In the genomic region with DNA sequence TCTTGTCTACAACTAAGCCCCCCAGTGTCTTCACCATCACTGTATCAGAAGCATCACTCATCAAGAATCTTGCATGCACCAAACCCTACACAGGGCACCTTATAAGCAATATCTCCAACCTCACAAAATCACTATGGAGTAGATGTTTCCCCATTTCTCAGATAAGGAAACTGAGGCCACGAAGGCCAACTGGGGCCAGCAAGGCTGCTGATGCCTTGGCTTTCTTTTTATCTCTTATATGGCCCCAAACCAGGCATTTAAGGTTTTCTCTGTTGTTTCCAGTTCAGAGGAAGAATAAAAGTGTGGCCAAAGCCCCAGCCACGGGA, we compare ENCODE assay signal across 2 cellular contexts.
TF ChIP-seq lines count a peak whose summit lies in the region.

No MANE protein-coding gene starts in this region.

TF ChIP-seq in HepG2, 621 proteins besides CTCF, POLR2A, EP300 and RAD21:
- no peak for TF ChIP-seq ZNF543 (CRISPR knock-in tag; IDR thresholded peaks at IDR 0.05)
- no peak for TF ChIP-seq ELK4 (CRISPR knock-in tag; IDR thresholded peaks at IDR 0.05; ENCODE audit: borderline replicate concordance)
- no peak for TF ChIP-seq NFE2L1 (CRISPR knock-in tag; IDR thresholded peaks at IDR 0.05; ENCODE audit: borderline replicate concordance)
- TF ChIP-seq ONECUT2 (CRISPR knock-in tag; IDR thresholded peaks at IDR 0.05) = no peak
- TF ChIP-seq FOXO1 (CRISPR knock-in tag; IDR thresholded peaks at IDR 0.05) = no peak
- no peak for TF ChIP-seq ZFP36L1 (CRISPR knock-in tag; IDR thresholded peaks at IDR 0.05)
- no peak for TF ChIP-seq ZNF382 (CRISPR knock-in tag; IDR thresholded peaks at IDR 0.05; ENCODE audit: borderline replicate concordance)
- no peak for TF ChIP-seq ZFX (CRISPR knock-in tag; IDR thresholded peaks at IDR 0.05; ENCODE audit: low read depth)
- TF ChIP-seq ZNF629 (CRISPR knock-in tag; conservative IDR thresholded peaks at IDR 0.05) = peak; percentile 64

TF ChIP-seq in K562, 482 proteins besides CTCF, POLR2A, EP300 and RAD21:
- TF ChIP-seq, protein P1, sequence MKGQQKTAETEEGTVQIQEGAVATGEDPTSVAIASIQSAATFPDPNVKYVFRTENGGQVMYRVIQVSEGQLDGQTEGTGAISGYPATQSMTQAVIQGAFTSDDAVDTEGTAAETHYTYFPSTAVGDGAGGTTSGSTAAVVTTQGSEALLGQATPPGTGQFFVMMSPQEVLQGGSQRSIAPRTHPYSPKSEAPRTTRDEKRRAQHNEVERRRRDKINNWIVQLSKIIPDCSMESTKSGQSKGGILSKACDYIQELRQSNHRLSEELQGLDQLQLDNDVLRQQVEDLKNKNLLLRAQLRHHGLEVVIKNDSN (CRISPR knock-in tag; IDR thresholded peaks at IDR 0.05) = no peak
- TF ChIP-seq ADNP (tag; IDR thresholded peaks at IDR 0.05) (0 out of 2 replicates have a peak, but pooled peaks have one; percentile 38), RBM25 (IDR thresholded peaks at IDR 0.05; ENCODE audit: low read depth, low read length, severe bottlenecking) (peak; percentile 71), E4F1 (CRISPR knock-in tag; IDR thresholded peaks at IDR 0.05; ENCODE audit: borderline replicate concordance) (no peak), CHD4 (IDR thresholded peaks at IDR 0.05; ENCODE audit: insufficient read depth, insufficient replicate concordance, low read depth, low read length, poor library complexity, severe bottlenecking) (peak; percentile 72), BCOR (IDR thresholded peaks at IDR 0.05) (peak; percentile 82)
